Comparison of ENCODE assay signal across 1 cellular context in the genomic region with DNA sequence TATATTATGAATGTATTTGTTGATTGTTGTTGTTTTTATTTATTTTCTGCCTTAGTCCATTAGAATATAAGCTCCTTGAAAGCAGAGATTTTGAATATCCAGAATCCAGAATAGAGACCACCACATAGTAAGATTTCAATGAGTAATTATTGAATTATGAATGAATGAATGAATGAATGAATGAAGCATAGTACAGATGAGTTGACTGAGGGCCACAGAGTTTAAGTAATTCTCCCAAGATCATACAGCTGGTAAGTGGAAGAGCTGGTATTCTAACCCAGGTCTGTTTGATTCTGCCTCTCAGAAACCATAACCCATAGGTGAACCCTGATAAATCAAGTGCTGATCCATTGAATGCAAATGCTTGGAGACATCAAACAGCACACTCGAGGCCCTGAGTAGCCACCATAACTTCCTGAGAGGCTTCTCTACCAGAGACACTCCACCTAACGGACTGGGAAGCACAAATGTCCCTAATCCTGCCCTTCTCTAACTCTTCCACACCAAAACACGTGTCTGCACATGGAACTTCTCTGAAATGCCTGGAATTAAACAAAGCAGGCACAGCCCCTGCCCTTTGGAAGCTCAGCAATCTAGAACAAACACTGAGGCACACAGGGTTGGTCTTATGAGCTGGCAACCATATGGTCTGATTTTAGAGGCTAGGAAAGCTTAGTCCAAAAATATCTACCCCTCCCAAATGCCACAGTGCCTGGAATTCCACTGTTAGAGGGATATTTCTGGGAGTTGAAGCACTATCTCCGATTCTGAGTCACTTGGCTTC.
TF ChIP-seq lines count a peak whose summit lies in the region.

No MANE protein-coding gene starts in this region.

TF ChIP-seq in HepG2, 621 proteins besides CTCF, POLR2A, EP300 and RAD21 (continued from another document):
- TF ChIP-seq, protein P1, sequence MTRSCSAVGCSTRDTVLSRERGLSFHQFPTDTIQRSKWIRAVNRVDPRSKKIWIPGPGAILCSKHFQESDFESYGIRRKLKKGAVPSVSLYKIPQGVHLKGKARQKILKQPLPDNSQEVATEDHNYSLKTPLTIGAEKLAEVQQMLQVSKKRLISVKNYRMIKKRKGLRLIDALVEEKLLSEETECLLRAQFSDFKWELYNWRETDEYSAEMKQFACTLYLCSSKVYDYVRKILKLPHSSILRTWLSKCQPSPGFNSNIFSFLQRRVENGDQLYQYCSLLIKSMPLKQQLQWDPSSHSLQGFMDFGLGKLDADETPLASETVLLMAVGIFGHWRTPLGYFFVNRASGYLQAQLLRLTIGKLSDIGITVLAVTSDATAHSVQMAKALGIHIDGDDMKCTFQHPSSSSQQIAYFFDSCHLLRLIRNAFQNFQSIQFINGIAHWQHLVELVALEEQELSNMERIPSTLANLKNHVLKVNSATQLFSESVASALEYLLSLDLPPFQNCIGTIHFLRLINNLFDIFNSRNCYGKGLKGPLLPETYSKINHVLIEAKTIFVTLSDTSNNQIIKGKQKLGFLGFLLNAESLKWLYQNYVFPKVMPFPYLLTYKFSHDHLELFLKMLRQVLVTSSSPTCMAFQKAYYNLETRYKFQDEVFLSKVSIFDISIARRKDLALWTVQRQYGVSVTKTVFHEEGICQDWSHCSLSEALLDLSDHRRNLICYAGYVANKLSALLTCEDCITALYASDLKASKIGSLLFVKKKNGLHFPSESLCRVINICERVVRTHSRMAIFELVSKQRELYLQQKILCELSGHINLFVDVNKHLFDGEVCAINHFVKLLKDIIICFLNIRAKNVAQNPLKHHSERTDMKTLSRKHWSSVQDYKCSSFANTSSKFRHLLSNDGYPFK (CRISPR knock-in tag; IDR thresholded peaks at IDR 0.05; ENCODE audit: borderline replicate concordance): no peak
- no peak for TF ChIP-seq HOXA9 (CRISPR knock-in tag; IDR thresholded peaks at IDR 0.05; ENCODE audit: borderline replicate concordance)
- TF ChIP-seq, protein P2, sequence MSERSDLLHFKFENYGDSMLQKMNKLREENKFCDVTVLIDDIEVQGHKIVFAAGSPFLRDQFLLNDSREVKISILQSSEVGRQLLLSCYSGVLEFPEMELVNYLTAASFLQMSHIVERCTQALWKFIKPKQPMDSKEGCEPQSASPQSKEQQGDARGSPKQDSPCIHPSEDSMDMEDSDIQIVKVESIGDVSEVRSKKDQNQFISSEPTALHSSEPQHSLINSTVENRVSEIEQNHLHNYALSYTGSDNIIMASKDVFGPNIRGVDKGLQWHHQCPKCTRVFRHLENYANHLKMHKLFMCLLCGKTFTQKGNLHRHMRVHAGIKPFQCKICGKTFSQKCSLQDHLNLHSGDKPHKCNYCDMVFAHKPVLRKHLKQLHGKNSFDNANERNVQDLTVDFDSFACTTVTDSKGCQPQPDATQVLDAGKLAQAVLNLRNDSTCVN (CRISPR knock-in tag; IDR thresholded peaks at IDR 0.05; ENCODE audit: borderline replicate concordance): peak; percentile 71; the same call in 1 of the 2 replicates
- no peak for TF ChIP-seq ZNF782 (CRISPR knock-in tag; IDR thresholded peaks at IDR 0.05; ENCODE audit: borderline replicate concordance)
- no peak for TF ChIP-seq ZNF747 (CRISPR knock-in tag; IDR thresholded peaks at IDR 0.05; ENCODE audit: borderline replicate concordance)
- TF ChIP-seq, protein P3, sequence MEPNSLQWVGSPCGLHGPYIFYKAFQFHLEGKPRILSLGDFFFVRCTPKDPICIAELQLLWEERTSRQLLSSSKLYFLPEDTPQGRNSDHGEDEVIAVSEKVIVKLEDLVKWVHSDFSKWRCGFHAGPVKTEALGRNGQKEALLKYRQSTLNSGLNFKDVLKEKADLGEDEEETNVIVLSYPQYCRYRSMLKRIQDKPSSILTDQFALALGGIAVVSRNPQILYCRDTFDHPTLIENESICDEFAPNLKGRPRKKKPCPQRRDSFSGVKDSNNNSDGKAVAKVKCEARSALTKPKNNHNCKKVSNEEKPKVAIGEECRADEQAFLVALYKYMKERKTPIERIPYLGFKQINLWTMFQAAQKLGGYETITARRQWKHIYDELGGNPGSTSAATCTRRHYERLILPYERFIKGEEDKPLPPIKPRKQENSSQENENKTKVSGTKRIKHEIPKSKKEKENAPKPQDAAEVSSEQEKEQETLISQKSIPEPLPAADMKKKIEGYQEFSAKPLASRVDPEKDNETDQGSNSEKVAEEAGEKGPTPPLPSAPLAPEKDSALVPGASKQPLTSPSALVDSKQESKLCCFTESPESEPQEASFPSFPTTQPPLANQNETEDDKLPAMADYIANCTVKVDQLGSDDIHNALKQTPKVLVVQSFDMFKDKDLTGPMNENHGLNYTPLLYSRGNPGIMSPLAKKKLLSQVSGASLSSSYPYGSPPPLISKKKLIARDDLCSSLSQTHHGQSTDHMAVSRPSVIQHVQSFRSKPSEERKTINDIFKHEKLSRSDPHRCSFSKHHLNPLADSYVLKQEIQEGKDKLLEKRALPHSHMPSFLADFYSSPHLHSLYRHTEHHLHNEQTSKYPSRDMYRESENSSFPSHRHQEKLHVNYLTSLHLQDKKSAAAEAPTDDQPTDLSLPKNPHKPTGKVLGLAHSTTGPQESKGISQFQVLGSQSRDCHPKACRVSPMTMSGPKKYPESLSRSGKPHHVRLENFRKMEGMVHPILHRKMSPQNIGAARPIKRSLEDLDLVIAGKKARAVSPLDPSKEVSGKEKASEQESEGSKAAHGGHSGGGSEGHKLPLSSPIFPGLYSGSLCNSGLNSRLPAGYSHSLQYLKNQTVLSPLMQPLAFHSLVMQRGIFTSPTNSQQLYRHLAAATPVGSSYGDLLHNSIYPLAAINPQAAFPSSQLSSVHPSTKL (CRISPR knock-in tag; IDR thresholded peaks at IDR 0.05): peak; percentile 73
- TF ChIP-seq U2AF2 (IDR thresholded peaks at IDR 0.05; ENCODE audit: low read depth, low read length): no peak
- no peak for TF ChIP-seq NRL (CRISPR knock-in tag; IDR thresholded peaks at IDR 0.05; ENCODE audit: borderline replicate concordance)
- TF ChIP-seq PPARG (CRISPR knock-in tag; conservative IDR thresholded peaks at IDR 0.05): 0 out of 2 replicates have a peak, but pooled peaks have one; percentile 53
- no peak for TF ChIP-seq SP5 (CRISPR knock-in tag; IDR thresholded peaks at IDR 0.05; ENCODE audit: borderline replicate concordance, low read depth)
- TF ChIP-seq, protein P4, sequence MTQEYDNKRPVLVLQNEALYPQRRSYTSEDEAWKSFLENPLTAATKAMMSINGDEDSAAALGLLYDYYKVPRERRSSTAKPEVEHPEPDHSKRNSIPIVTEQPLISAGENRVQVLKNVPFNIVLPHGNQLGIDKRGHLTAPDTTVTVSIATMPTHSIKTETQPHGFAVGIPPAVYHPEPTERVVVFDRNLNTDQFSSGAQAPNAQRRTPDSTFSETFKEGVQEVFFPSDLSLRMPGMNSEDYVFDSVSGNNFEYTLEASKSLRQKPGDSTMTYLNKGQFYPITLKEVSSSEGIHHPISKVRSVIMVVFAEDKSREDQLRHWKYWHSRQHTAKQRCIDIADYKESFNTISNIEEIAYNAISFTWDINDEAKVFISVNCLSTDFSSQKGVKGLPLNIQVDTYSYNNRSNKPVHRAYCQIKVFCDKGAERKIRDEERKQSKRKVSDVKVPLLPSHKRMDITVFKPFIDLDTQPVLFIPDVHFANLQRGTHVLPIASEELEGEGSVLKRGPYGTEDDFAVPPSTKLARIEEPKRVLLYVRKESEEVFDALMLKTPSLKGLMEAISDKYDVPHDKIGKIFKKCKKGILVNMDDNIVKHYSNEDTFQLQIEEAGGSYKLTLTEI (CRISPR knock-in tag; conservative IDR thresholded peaks at IDR 0.05): no peak
- no peak for TF ChIP-seq ZFP90 (CRISPR knock-in tag; IDR thresholded peaks at IDR 0.05; ENCODE audit: borderline replicate concordance)
- TF ChIP-seq SAFB2 (CRISPR knock-in tag; IDR thresholded peaks at IDR 0.05; ENCODE audit: borderline replicate concordance, low read depth): no peak
- TF ChIP-seq MLLT10 (CRISPR knock-in tag; IDR thresholded peaks at IDR 0.05): no peak
- TF ChIP-seq AGO2 (optimal IDR thresholded peaks at IDR 0.05; ENCODE audit: low read depth, low read length): no peak
- 0 out of 2 replicates have a peak, but pooled peaks have one; percentile 64 for TF ChIP-seq ZMYM3 (CRISPR knock-in tag; IDR thresholded peaks at IDR 0.05)
- TF ChIP-seq GPN1 (CRISPR knock-in tag; IDR thresholded peaks at IDR 0.05; ENCODE audit: borderline replicate concordance): no peak
- TF ChIP-seq, protein P5, sequence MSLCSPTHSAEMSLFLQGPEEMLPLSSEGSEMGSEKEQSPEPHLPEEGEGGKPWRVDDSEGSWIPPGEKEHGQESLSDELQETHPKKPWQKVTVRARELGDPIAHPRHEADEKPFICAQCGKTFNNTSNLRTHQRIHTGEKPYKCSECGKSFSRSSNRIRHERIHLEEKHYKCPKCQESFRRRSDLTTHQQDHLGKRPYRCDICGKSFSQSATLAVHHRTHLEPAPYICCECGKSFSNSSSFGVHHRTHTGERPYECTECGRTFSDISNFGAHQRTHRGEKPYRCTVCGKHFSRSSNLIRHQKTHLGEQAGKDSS (CRISPR knock-in tag; IDR thresholded peaks at IDR 0.05; ENCODE audit: borderline replicate concordance, low read depth): no peak
- TF ChIP-seq AKAP8 (CRISPR knock-in tag; IDR thresholded peaks at IDR 0.05): no peak
- no peak for TF ChIP-seq ZNF160 (CRISPR knock-in tag; IDR thresholded peaks at IDR 0.05)
- TF ChIP-seq, protein P6, sequence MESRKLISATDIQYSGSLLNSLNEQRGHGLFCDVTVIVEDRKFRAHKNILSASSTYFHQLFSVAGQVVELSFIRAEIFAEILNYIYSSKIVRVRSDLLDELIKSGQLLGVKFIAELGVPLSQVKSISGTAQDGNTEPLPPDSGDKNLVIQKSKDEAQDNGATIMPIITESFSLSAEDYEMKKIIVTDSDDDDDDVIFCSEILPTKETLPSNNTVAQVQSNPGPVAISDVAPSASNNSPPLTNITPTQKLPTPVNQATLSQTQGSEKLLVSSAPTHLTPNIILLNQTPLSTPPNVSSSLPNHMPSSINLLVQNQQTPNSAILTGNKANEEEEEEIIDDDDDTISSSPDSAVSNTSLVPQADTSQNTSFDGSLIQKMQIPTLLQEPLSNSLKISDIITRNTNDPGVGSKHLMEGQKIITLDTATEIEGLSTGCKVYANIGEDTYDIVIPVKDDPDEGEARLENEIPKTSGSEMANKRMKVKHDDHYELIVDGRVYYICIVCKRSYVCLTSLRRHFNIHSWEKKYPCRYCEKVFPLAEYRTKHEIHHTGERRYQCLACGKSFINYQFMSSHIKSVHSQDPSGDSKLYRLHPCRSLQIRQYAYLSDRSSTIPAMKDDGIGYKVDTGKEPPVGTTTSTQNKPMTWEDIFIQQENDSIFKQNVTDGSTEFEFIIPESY (CRISPR knock-in tag; IDR thresholded peaks at IDR 0.05): no peak
- no peak for TF ChIP-seq SP2 (CRISPR knock-in tag; IDR thresholded peaks at IDR 0.05)
- TF ChIP-seq ZNF660 (CRISPR knock-in tag; IDR thresholded peaks at IDR 0.05; ENCODE audit: borderline replicate concordance, low read depth): no peak
- peak; percentile 55; the same call in 1 of the 2 replicates for TF ChIP-seq LCORL (IDR thresholded peaks at IDR 0.05)
- TF ChIP-seq LCORL (CRISPR knock-in tag; IDR thresholded peaks at IDR 0.05): 0 out of 2 replicates have a peak, but pooled peaks have one; percentile 31
- no peak for TF ChIP-seq CEBPB (IDR thresholded peaks at IDR 0.05; ENCODE audit: borderline replicate concordance, low read depth, low read length)
- TF ChIP-seq, protein P7, sequence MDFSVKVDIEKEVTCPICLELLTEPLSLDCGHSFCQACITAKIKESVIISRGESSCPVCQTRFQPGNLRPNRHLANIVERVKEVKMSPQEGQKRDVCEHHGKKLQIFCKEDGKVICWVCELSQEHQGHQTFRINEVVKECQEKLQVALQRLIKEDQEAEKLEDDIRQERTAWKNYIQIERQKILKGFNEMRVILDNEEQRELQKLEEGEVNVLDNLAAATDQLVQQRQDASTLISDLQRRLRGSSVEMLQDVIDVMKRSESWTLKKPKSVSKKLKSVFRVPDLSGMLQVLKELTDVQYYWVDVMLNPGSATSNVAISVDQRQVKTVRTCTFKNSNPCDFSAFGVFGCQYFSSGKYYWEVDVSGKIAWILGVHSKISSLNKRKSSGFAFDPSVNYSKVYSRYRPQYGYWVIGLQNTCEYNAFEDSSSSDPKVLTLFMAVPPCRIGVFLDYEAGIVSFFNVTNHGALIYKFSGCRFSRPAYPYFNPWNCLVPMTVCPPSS (IDR thresholded peaks at IDR 0.05): no peak
- TF ChIP-seq GLI4 (CRISPR knock-in tag; IDR thresholded peaks at IDR 0.05; ENCODE audit: borderline replicate concordance): no peak
- peak; percentile 31; the same call in 1 of the 2 replicates for TF ChIP-seq MXD4 (CRISPR knock-in tag; IDR thresholded peaks at IDR 0.05)
- TF ChIP-seq PLRG1 (conservative IDR thresholded peaks at IDR 0.05): no peak
- TF ChIP-seq ESRRA (CRISPR knock-in tag; IDR thresholded peaks at IDR 0.05; ENCODE audit: low read depth): no peak
- no peak for TF ChIP-seq SRSF1 (optimal IDR thresholded peaks at IDR 0.05; ENCODE audit: low read depth, low read length)
- TF ChIP-seq RARG (CRISPR knock-in tag; IDR thresholded peaks at IDR 0.05; ENCODE audit: low read depth): no peak
- no peak for TF ChIP-seq ZBTB21 (CRISPR knock-in tag; IDR thresholded peaks at IDR 0.05)
- no peak for TF ChIP-seq TBL1XR1 (IDR thresholded peaks at IDR 0.05; ENCODE audit: borderline replicate concordance, low read length, partially characterized antibody)
- no peak for TF ChIP-seq ZNF891 (CRISPR knock-in tag; IDR thresholded peaks at IDR 0.05)
- TF ChIP-seq, protein P8, sequence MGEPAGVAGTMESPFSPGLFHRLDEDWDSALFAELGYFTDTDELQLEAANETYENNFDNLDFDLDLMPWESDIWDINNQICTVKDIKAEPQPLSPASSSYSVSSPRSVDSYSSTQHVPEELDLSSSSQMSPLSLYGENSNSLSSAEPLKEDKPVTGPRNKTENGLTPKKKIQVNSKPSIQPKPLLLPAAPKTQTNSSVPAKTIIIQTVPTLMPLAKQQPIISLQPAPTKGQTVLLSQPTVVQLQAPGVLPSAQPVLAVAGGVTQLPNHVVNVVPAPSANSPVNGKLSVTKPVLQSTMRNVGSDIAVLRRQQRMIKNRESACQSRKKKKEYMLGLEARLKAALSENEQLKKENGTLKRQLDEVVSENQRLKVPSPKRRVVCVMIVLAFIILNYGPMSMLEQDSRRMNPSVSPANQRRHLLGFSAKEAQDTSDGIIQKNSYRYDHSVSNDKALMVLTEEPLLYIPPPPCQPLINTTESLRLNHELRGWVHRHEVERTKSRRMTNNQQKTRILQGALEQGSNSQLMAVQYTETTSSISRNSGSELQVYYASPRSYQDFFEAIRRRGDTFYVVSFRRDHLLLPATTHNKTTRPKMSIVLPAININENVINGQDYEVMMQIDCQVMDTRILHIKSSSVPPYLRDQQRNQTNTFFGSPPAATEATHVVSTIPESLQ (CRISPR knock-in tag; conservative IDR thresholded peaks at IDR 0.05): no peak
- TF ChIP-seq TMF1 (CRISPR knock-in tag; IDR thresholded peaks at IDR 0.05; ENCODE audit: low read depth): no peak
- TF ChIP-seq ZNF282 (IDR thresholded peaks at IDR 0.05; ENCODE audit: partially characterized antibody): no peak
- no peak for TF ChIP-seq JUNB (CRISPR knock-in tag; IDR thresholded peaks at IDR 0.05; ENCODE audit: borderline replicate concordance)
- no peak for TF ChIP-seq ZNF788 (CRISPR knock-in tag; IDR thresholded peaks at IDR 0.05; ENCODE audit: borderline replicate concordance)
- no peak for TF ChIP-seq RNF2 (conservative IDR thresholded peaks at IDR 0.05; ENCODE audit: low read depth)
- TF ChIP-seq ZNF878 (CRISPR knock-in tag; IDR thresholded peaks at IDR 0.05): no peak
- TF ChIP-seq ZNF607 (CRISPR knock-in tag; IDR thresholded peaks at IDR 0.05; ENCODE audit: borderline replicate concordance): no peak
- peak; percentile 52; the same call in 1 of the 2 replicates for TF ChIP-seq BRD4 (CRISPR knock-in tag; IDR thresholded peaks at IDR 0.05)
- peak; percentile 32; the same call in 1 of the 2 replicates for TF ChIP-seq ZNF331 (CRISPR knock-in tag; IDR thresholded peaks at IDR 0.05)
